8 cellular contexts compared by ENCODE assay signal in the genomic region with DNA sequence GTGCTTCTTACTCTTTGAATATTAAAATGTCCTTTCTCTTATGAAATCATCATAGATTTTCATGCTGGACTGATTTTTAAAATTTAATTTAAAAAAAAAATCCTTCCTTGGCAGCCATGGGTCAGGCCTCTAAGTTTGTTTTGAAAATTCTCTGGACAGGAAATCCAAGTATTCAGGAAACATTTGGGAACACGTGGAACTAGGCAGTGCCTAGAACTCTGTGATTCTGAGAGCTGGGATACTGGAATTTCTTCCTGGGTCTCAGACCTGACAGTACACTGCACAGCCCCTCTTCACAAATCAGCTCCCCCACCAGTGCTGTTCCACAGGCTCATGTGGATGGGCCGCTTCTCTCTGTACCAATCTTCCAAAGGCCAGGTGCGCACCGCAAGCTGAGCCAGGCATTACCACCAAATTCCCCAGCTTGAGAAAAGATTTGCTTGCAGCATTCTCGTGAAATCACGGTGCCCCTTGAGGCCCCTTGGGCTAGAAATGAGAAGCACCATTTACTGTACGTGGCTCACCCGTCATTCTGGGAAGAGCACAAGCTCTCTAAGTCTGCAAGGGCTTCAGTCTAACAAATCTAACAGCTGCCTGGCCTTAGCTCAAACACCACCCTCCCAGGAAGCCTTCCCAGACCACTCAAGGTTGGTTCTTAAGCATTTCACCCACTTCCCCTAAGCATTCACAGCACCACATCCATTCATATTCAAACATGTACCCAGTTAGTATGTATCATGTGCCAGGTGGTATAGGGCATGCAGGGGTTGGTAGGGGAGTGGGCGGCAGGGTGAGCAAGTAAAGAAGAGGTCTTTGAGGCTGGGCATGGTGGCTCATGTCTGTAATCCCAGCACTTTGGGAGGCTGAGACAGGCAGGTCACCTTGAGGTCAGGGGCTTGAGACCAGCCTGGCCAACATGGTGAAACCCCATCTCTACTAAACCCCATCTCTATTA. TPM values are rescaled to one million over a fixed set of nuclear protein-coding genes. Genes with fewer than 3 reads are reported as not detected.
DNase-seq lines count a peak whose midpoint lies in the region; ATAC-seq and TF ChIP-seq lines count a peak whose summit lies in the region.

No MANE protein-coding gene starts in this region.

- H3K4me1 ChIP-seq in esophagus (ENCODE audit: control insufficient read depth in 2 of 2, insufficient read depth in 2 of 2, low read length in 1 of 2) (peaks cover 5 to 44% of the 10 kb centered on the region in 2 donors), sigmoid colon (peaks cover 0 to 93% (median 47%) of the 10 kb centered on the region in 4 donors)

- no peaks in the 10 kb centered on the region for H3K9me3 ChIP-seq in esophagus (ENCODE audit: control insufficient read depth in 2 of 2, insufficient read depth in 1 of 2, low read depth in 1 of 2, low read length in 1 of 2)
- no peaks in the 10 kb centered on the region for H3K9me3 ChIP-seq in sigmoid colon

- no peak for TF ChIP-seq EP300 in sigmoid colon (IDR thresholded peaks at IDR 0.05)

- intact Hi-C loops in sigmoid colon (cut with DNase I), result no loop called here

- H3K27me3 ChIP-seq in esophagus (ENCODE audit: control insufficient read depth in 1 of 2, insufficient read depth in 2 of 2, low read length in 2 of 2), result no peaks in the 10 kb centered on the region
- no peaks in the 10 kb centered on the region for H3K27me3 ChIP-seq in sigmoid colon

- peak; percentile 56 for DNase-seq in sigmoid colon
- no peak for DNase-seq in activated gamma-delta T cell treated with Interleukin-2 at 50 U/mL for 16 hours
- no peak for DNase-seq in erythroblast (lab: John Stamatoyannopoulos, UW)

- TF ChIP-seq CTCF in sigmoid colon (IDR thresholded peaks at IDR 0.05), result no peak

- H3K4me3 ChIP-seq in esophagus (ENCODE audit: low read depth in 1 of 2, low read length in 2 of 2) (no peak overlapping the region), sigmoid colon (no peak overlapping the region)

- ATAC-seq in GM18502 (IDR thresholded peaks at IDR 0.05; ENCODE audit: poor library complexity, unreplicated experiment) (peak; percentile 33), HG02885 (IDR thresholded peaks at IDR 0.05; ENCODE audit: poor library complexity, unreplicated experiment) (peak; percentile 44), HG03039 (IDR thresholded peaks at IDR 0.05; ENCODE audit: unreplicated experiment) (no peak), GM21515 (IDR thresholded peaks at IDR 0.05; ENCODE audit: unreplicated experiment) (no peak)

- H3K27ac ChIP-seq in esophagus (ENCODE audit: low read depth in 2 of 2, low read length in 1 of 2), result peak overlapping the region; percentile 26 to 60
- H3K27ac ChIP-seq in sigmoid colon, result peak overlapping the region; percentile 59 to 78 (median 67)

- TF ChIP-seq POLR2A in sigmoid colon (IDR thresholded peaks at IDR 0.05) (no peak), erythroblast (IDR thresholded peaks at IDR 0.05; ENCODE audit: low read length) (no peak)

- peaks cover 0 to 2% of the 10 kb centered on the region in 2 donors for H3K36me3 ChIP-seq in esophagus (ENCODE audit: control insufficient read depth in 2 of 2, insufficient read depth in 2 of 2, low read length in 1 of 2)
- H3K36me3 ChIP-seq in sigmoid colon, result no peaks in the 10 kb centered on the region

- 67 to 68% methylated on average over 9 of the region's 9 CpGs for WGBS in esophagus, 2 donors
- 68 to 88% methylated on average over 9 of the region's 9 CpGs for WGBS in sigmoid colon, 2 donors

RNA-seq across cellular contexts. Expression of gene B4GALT1, which starts 26.5 kb away (rescaled TPM):
- 10 to 100 TPM; 26.0 to 29.2 TPM for polyA plus RNA-seq in esophagus
- 10 to 100 TPM; 20.3 to 28.0 (median 25.0) TPM for total RNA-seq in sigmoid colon
- 100 to 1,000 TPM in 1 of 3 donors, 10 to 100 TPM in 2; 24.0 to 107 (median 61.5) TPM for polyA plus RNA-seq in sigmoid colon

Comparison
In these comparisons a context has a peak if more than half of its experiments do, and no peak if none do; other contexts are left out.
1. ATAC-seq: peak in GM18502 (single experiment) and HG02885 (single experiment); none in HG03039 (single experiment) and GM21515 (single experiment).